Comparison of ENCODE assay signal across 26 cellular contexts in genomic region chr14:34266344-34266743, GRCh38.
A peak's percentile ranks its signal among the peaks of the same experiment; 100 is the strongest.
DNase-seq lines count a peak whose midpoint lies in the region; ATAC-seq, FAIRE-seq and TF ChIP-seq lines count a peak whose summit lies in the region.
"Had no signal": no experiment of that assay in that cellular context is flagged by ENCODE, and none has a peak within 500 bp of the region (broad histone marks: within the 10 kb centered on the region; RNA-seq: fewer than 3 reads in every experiment).

No MANE protein-coding gene starts in this region.

- no peak overlapping the region for H2AK5ac ChIP-seq in mesenchymal stem cell (ENCODE audit: low read length, severe bottlenecking)

- H3K27ac ChIP-seq in mesenchymal stem cell (ENCODE audit: low read length, poor library complexity, severe bottlenecking), result no peak overlapping the region
- H3K27ac ChIP-seq: BLaER1 had no signal

- no peaks in the 10 kb centered on the region for H3K79me1 ChIP-seq in mesenchymal stem cell (replicated peaks; ENCODE audit: low read length, poor library complexity, severe bottlenecking)

- DNase-seq in OCI-M1 (lab: John Stamatoyannopoulos, UW) (peak; percentile 0), bronchial epithelial cell (ENCODE audit: low read depth) (no peak), HuH-7 (ENCODE audit: low spot score) (no peak), mesenchymal stem cell (no peak)
- no peak for DNase-seq in stimulated activated effector memory CD8-positive, alpha-beta T cell treated with anti-CD3 and anti-CD28 coated beads, Interleukin-12 subunit alpha, Interleukin-12 subunit beta, amount 100 ng/mL, for 72 hours (ENCODE audit: low spot score in 2 of 2)
- DNase-seq: 8988T; ACHN; BE2C; C1 segment of cervical spinal cord; CD4-positive, alpha-beta memory T cell; CD4-positive, CD25-positive, alpha-beta regulatory T cell; CD8-positive, alpha-beta memory T cell; COR-L47; DMS 273 treated with DMSO at 0.1 percent for 48 hours; DMS153; DMS53; DMS79; DND-41; EL; GDM1 had no signal

- H3K18ac ChIP-seq in mesenchymal stem cell (ENCODE audit: low read depth in 1 of 2, low read length in 2 of 2), result no peak overlapping the region

- no peak overlapping the region for H2BK12ac ChIP-seq in mesenchymal stem cell (ENCODE audit: low read length in 2 of 2)

- H4K8ac ChIP-seq in mesenchymal stem cell (ENCODE audit: low read length), result no peak overlapping the region

- no peak overlapping the region for H3K27ac Mint-ChIP-seq in stimulated activated effector memory CD8-positive, alpha-beta T cell treated with anti-CD3 and anti-CD28 coated beads, Interleukin-12 subunit alpha, Interleukin-12 subunit beta, amount 100 ng/mL, for 72 hours
- H3K27ac Mint-ChIP-seq: CD14-positive monocyte; CD4-positive, alpha-beta memory T cell; CD4-positive, CD25-positive, alpha-beta regulatory T cell; CD8-positive, alpha-beta memory T cell had no signal

- no peak overlapping the region for H3K4me3 Mint-ChIP-seq in stimulated activated effector memory CD8-positive, alpha-beta T cell treated with anti-CD3 and anti-CD28 coated beads, Interleukin-12 subunit alpha, Interleukin-12 subunit beta, amount 100 ng/mL, for 72 hours
- H3K4me3 Mint-ChIP-seq: CD14-positive monocyte; CD4-positive, alpha-beta memory T cell; CD4-positive, CD25-positive, alpha-beta regulatory T cell; CD8-positive, alpha-beta memory T cell had no signal

- no peak overlapping the region for H3K9ac ChIP-seq in mesenchymal stem cell (ENCODE audit: low read length)
- H3K9ac ChIP-seq: BLaER1 had no signal

- no peak overlapping the region for H3K4ac ChIP-seq in mesenchymal stem cell (ENCODE audit: low read depth in 1 of 2, low read length in 2 of 2)

- H3K4me1 ChIP-seq in mesenchymal stem cell (ENCODE audit: control insufficient read depth, insufficient read depth, low read depth, low read length), result no peaks in the 10 kb centered on the region
- H3K4me1 ChIP-seq: BE2C, BLaER1 had no signal

- no peak overlapping the region for H2BK15ac ChIP-seq in mesenchymal stem cell (ENCODE audit: low read depth, poor library complexity, severe bottlenecking)

- no peak overlapping the region for H4K91ac ChIP-seq in mesenchymal stem cell (ENCODE audit: low read length)

- no peak overlapping the region for H2BK5ac ChIP-seq in mesenchymal stem cell (ENCODE audit: low read depth, low read length, poor library complexity, severe bottlenecking)

- H3K4me1 Mint-ChIP-seq in stimulated activated effector memory CD8-positive, alpha-beta T cell treated with anti-CD3 and anti-CD28 coated beads, Interleukin-12 subunit alpha, Interleukin-12 subunit beta, amount 100 ng/mL, for 72 hours, result no peaks in the 10 kb centered on the region
- H3K4me1 Mint-ChIP-seq: CD14-positive monocyte; CD4-positive, alpha-beta memory T cell; CD4-positive, CD25-positive, alpha-beta regulatory T cell; CD8-positive, alpha-beta memory T cell had no signal

- H3K4me3 ChIP-seq in bronchial epithelial cell (ENCODE audit: low read depth, low read length), result no peak overlapping the region
- H3K4me3 ChIP-seq in mesenchymal stem cell (ENCODE audit: insufficient read depth in 1 of 2, low read depth in 1 of 2, low read length in 2 of 2), result no peak overlapping the region
- H3K4me3 ChIP-seq: BLaER1, GM12878 had no signal

- no peak for TF ChIP-seq CTCF in bronchial epithelial cell (IDR thresholded peaks at IDR 0.05; ENCODE audit: insufficient read depth, low read length, severe bottlenecking)

- peaks cover 2% of the 10 kb centered on the region for H3K27me3 ChIP-seq in bronchial epithelial cell (ENCODE audit: control insufficient read depth, insufficient read depth, low read length)
- peaks cover 7 to 14% of the 10 kb centered on the region in 2 experiments for H3K27me3 ChIP-seq in mesenchymal stem cell (ENCODE audit: control insufficient read depth in 1 of 2, insufficient read depth in 1 of 2, low read length in 2 of 2)
- H3K27me3 ChIP-seq: BLaER1 had no signal

- no peak overlapping the region for H3K14ac ChIP-seq in mesenchymal stem cell (ENCODE audit: low read length in 2 of 2)

- H2AFZ ChIP-seq in mesenchymal stem cell (ENCODE audit: low read depth, low read length), result no peak overlapping the region

- H3K4me2 ChIP-seq in mesenchymal stem cell (ENCODE audit: low read length, poor library complexity, severe bottlenecking), result no peak overlapping the region
- H3K4me2 ChIP-seq: BLaER1 had no signal

- H3K36me3 Mint-ChIP-seq in stimulated activated effector memory CD8-positive, alpha-beta T cell treated with anti-CD3 and anti-CD28 coated beads, Interleukin-12 subunit alpha, Interleukin-12 subunit beta, amount 100 ng/mL, for 72 hours, result no peaks in the 10 kb centered on the region
- H3K36me3 Mint-ChIP-seq: CD14-positive monocyte; CD4-positive, alpha-beta memory T cell; CD4-positive, CD25-positive, alpha-beta regulatory T cell; CD8-positive, alpha-beta memory T cell had no signal

- WGBS in mesenchymal stem cell, result 72% methylated on average over 4 of the region's 4 CpGs

- FAIRE-seq in bronchial epithelial cell (lab: Jason Lieb, UNC), result peak; percentile 68
- FAIRE-seq: A204.1, GM12878, GM12892, GM18507 had no signal

- no peak overlapping the region for H2BK120ac ChIP-seq in mesenchymal stem cell (ENCODE audit: low read depth, low read length)

- H3K36me3 ChIP-seq in bronchial epithelial cell (ENCODE audit: control insufficient read depth, insufficient read depth, low read length), result no peaks in the 10 kb centered on the region
- no peaks in the 10 kb centered on the region for H3K36me3 ChIP-seq in mesenchymal stem cell (ENCODE audit: control insufficient read depth in 1 of 2, insufficient read depth in 2 of 2, low read depth in 1 of 2, low read length in 2 of 2)
- H3K36me3 ChIP-seq: BE2C, BLaER1 had no signal

- H3K9me3 ChIP-seq in mesenchymal stem cell (ENCODE audit: control insufficient read depth, low read length), result no peaks in the 10 kb centered on the region
- H3K9me3 ChIP-seq: BE2C, BLaER1 had no signal

- no peaks in the 10 kb centered on the region for H3K9me3 Mint-ChIP-seq in stimulated activated effector memory CD8-positive, alpha-beta T cell treated with anti-CD3 and anti-CD28 coated beads, Interleukin-12 subunit alpha, Interleukin-12 subunit beta, amount 100 ng/mL, for 72 hours

- no peak overlapping the region for H3K23ac ChIP-seq in mesenchymal stem cell (ENCODE audit: low read length in 2 of 2)

- peak; percentile 24 for ATAC-seq in stimulated activated effector memory CD8-positive, alpha-beta T cell treated with anti-CD3 and anti-CD28 coated beads, Interleukin-12 subunit alpha, Interleukin-12 subunit beta, amount 100 ng/mL, for 72 hours
- ATAC-seq: GM12878 had no signal
